ENCODE assay signal across 8 cellular contexts in genomic region chr4:156475322-156475721, GRCh38.
DNase-seq lines count a peak whose midpoint lies in the region; ATAC-seq and TF ChIP-seq lines count a peak whose summit lies in the region.

No MANE protein-coding gene starts in this region.

- H3K4me3 ChIP-seq in LNCaP clone FGC (ENCODE audit: low read depth, low read length) (no peak overlapping the region), thyroid gland (replicated peaks in 1 of 3) (no peak overlapping the region)

- intact Hi-C loops in left cardiac atrium (cut with DNase I), result loop anchor here in 1 of 2 donors (5.0 to 10.0 kb wide), 3 partner anchors 492 to 1499 kb away; no protein-coding TSS in a partner anchor
- intact Hi-C loops in thyroid gland (cut with DNase I), result loop anchor here (5.0 kb wide), 2 partner anchors 202 to 572 kb away; no protein-coding TSS in a partner anchor

- H3K4me1 ChIP-seq in thyroid gland, result no peaks in the 10 kb centered on the region

- H3K9me3 ChIP-seq in thyroid gland, result no peaks in the 10 kb centered on the region

- no peaks in the 10 kb centered on the region for H3K27me3 ChIP-seq in thyroid gland

- TF ChIP-seq CTCF in LNCaP clone FGC (IDR thresholded peaks at IDR 0.05; ENCODE audit: control insufficient read depth, extremely low read depth, insufficient read depth), result peak; percentile 62
- TF ChIP-seq CTCF in thyroid gland (IDR thresholded peaks at IDR 0.05), result peak in 5 of 6 experiments; percentile 13 to 80 (median 60)

- ATAC-seq in left cardiac atrium (peak; percentile 72 to 83), HG03159 (IDR thresholded peaks at IDR 0.05; ENCODE audit: unreplicated experiment) (no peak), HG03565 (IDR thresholded peaks at IDR 0.05; ENCODE audit: unreplicated experiment) (no peak)

- no peak overlapping the region for H3K27ac ChIP-seq in thyroid gland

- H3K36me3 ChIP-seq in thyroid gland, result no peaks in the 10 kb centered on the region

- TF ChIP-seq POLR2A in thyroid gland (IDR thresholded peaks at IDR 0.05), result no peak

- DNase-seq in COR-L47 (lab: John Stamatoyannopoulos, UW), result peak; percentile 39
- DNase-seq in LNCaP clone FGC (ENCODE audit: low read depth), result peak; percentile 7
- DNase-seq in SW480 (ENCODE audit: low spot score), result peak; percentile 32
- DNase-seq in left cardiac atrium, result no peak
- DNase-seq in thyroid gland, result no peak
- no peak for DNase-seq in stimulated activated naive CD4-positive, alpha-beta T cell treated with Interleukin-2 at 50 U/mL for 16 hours (lab: John Stamatoyannopoulos, UW)

Comparison
In these comparisons a context has a peak if more than half of its experiments do, and no peak if none do; other contexts are left out.
1. DNase-seq: peak in COR-L47 (single experiment), LNCaP clone FGC (single experiment) and SW480 (single experiment); none in left cardiac atrium (single experiment), thyroid gland (0 of 2) and stimulated activated naive CD4-positive, alpha-beta T cell treated with Interleukin-2 at 50 U/mL for 16 hours (single experiment).
2. ATAC-seq: peak in left cardiac atrium (2 of 2); none in HG03159 (single experiment) and HG03565 (single experiment).